ENCODE assay signal across 8 cellular contexts in the genomic region with DNA sequence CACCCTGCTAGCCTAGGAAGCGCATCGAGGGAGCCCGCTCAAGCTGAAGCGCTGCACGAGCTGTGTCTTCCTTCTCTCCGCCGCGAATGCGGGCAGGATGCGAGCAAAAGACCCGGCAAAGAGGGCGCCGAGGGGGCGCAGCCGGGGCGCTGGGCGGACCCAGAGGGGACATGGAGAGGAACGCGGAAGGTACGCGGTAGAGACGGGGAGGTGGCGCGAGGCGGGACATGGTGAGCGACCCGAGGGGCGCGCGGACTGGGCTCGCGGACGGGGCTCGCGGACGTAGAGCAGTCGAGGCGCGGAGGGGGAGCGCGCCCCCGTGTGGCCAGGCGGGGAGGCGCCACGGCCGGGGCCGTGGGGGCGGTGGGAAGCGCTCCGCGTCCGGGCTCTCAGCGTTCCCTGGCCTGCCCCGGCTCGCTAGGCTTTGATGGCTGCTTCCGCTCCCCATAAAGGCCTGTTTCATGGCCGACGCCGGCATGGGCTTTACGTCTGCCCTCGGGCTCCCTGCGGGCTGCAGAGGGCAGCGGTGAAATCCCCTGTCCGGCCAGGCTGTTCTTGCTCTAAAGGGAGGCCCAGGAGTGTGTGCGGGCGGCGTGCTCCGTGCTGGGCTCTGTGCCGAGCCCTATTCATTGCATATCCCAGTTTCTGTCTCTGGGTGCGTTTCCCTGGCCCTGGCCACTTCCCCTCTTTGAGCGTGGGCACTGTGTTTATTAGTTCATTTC. TPM values are rescaled to one million over a fixed set of nuclear protein-coding genes. Genes with fewer than 3 reads are reported as not detected.
DNase-seq lines count a peak whose midpoint lies in the region; ATAC-seq and TF ChIP-seq lines count a peak whose summit lies in the region.

No MANE protein-coding gene starts in this region.

- H3K36me3 Mint-ChIP-seq in neural crest cell (ENCODE audit: low read depth) = peaks cover 3% of the 10 kb centered on the region

- POLR2A ChIA-PET in HEK293T (lab: Yijun Ruan, JAX) = no interaction called here

- H3K4me3 Mint-ChIP-seq in neural crest cell = peak overlapping the region; percentile 85

- H3K27ac ChIP-seq in substantia nigra (ENCODE audit: low read depth, low read length, poor library complexity, severe bottlenecking) = peak overlapping the region; percentile 73

- TF ChIP-seq CTCF in neural crest cell (conservative IDR thresholded peaks at IDR 0.05) = peak; percentile 100

- H3K27ac Mint-ChIP-seq in neural crest cell (ENCODE audit: unreplicated experiment) = peak overlapping the region; percentile 67

- no peaks in the 10 kb centered on the region for H3K9me3 Mint-ChIP-seq in neural crest cell

- peaks cover 46% of the 10 kb centered on the region for H3K27me3 Mint-ChIP-seq in neural crest cell (ENCODE audit: low read depth)

- CTCF ChIA-PET in HEK293T (lab: Yijun Ruan, JAX) = interaction anchor here (0.6 to 1.3 kb wide), 7 partner anchors 8 to 61 kb away, joined by 3 to 6 read pairs (median 4); no protein-coding TSS in a partner anchor

- peaks cover 19% of the 10 kb centered on the region for H3K4me1 Mint-ChIP-seq in neural crest cell

- DNase-seq in C1 segment of cervical spinal cord (lab: John Stamatoyannopoulos, UW) (peak in 11 of 14 donors; percentile 34 to 86 (median 62)), HEK293T (ENCODE audit: extremely low spot score) (peak; percentile 86), germinal center (ENCODE audit: low spot score) (peak; percentile 78), neural crest cell (ENCODE audit: low read depth, low spot score) (peak; percentile 86), substantia nigra (lab: John Stamatoyannopoulos, UW) (peak in 40 of 49 donors; percentile 34 to 84 (median 70))
- peak; percentile 12 to 49 (median 30) for DNase-seq in activated naive CD4-positive, alpha-beta T cell (lab: John Stamatoyannopoulos, UW)

- no peak for ATAC-seq in GM21381 (IDR thresholded peaks at IDR 0.05; ENCODE audit: unreplicated experiment)

TF ChIP-seq in HEK293T, 16 proteins besides CTCF, POLR2A, EP300 and RAD21:
- no peak for TF ChIP-seq FOXK2 (IDR thresholded peaks at IDR 0.05)
- TF ChIP-seq ARNT (IDR thresholded peaks at IDR 0.05) = no peak
- no peak for TF ChIP-seq TARDBP (IDR thresholded peaks at IDR 0.05)
- TF ChIP-seq SUZ12 (IDR thresholded peaks at IDR 0.05) = no peak
- TF ChIP-seq L3MBTL2 (conservative IDR thresholded peaks at IDR 0.05) = peak; percentile 83
- TF ChIP-seq BHLHE40 (IDR thresholded peaks at IDR 0.05; ENCODE audit: borderline replicate concordance) = no peak
- TF ChIP-seq FOXM1 (IDR thresholded peaks at IDR 0.05; ENCODE audit: borderline replicate concordance) = no peak
- TF ChIP-seq NFRKB (IDR thresholded peaks at IDR 0.05) = no peak
TF ChIP-seq in HEK293T: peak in this region for 1.

TF ChIP-seq in PFSK-1, 5 proteins besides CTCF, POLR2A, EP300 and RAD21:
- no peak for TF ChIP-seq SIN3A (IDR thresholded peaks at IDR 0.05; ENCODE audit: borderline replicate concordance, insufficient read depth, low read length)
- TF ChIP-seq POLR2AphosphoS5 (IDR thresholded peaks at IDR 0.05; ENCODE audit: low read depth, low read length) = no peak
- TF ChIP-seq, protein P1, sequence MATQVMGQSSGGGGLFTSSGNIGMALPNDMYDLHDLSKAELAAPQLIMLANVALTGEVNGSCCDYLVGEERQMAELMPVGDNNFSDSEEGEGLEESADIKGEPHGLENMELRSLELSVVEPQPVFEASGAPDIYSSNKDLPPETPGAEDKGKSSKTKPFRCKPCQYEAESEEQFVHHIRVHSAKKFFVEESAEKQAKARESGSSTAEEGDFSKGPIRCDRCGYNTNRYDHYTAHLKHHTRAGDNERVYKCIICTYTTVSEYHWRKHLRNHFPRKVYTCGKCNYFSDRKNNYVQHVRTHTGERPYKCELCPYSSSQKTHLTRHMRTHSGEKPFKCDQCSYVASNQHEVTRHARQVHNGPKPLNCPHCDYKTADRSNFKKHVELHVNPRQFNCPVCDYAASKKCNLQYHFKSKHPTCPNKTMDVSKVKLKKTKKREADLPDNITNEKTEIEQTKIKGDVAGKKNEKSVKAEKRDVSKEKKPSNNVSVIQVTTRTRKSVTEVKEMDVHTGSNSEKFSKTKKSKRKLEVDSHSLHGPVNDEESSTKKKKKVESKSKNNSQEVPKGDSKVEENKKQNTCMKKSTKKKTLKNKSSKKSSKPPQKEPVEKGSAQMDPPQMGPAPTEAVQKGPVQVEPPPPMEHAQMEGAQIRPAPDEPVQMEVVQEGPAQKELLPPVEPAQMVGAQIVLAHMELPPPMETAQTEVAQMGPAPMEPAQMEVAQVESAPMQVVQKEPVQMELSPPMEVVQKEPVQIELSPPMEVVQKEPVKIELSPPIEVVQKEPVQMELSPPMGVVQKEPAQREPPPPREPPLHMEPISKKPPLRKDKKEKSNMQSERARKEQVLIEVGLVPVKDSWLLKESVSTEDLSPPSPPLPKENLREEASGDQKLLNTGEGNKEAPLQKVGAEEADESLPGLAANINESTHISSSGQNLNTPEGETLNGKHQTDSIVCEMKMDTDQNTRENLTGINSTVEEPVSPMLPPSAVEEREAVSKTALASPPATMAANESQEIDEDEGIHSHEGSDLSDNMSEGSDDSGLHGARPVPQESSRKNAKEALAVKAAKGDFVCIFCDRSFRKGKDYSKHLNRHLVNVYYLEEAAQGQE (IDR thresholded peaks at IDR 0.05; ENCODE audit: insufficient read depth in 1 of 2, low read depth in 2 of 2, low read length in 2 of 2) = 0 out of 4 replicates have a peak, but pooled peaks of 1 of the 2 experiments have one; percentile 26
- no peak for TF ChIP-seq TAF1 (IDR thresholded peaks at IDR 0.05; ENCODE audit: borderline replicate concordance, insufficient read depth, low read length)
- peak; percentile 90 for TF ChIP-seq FOXP2 (optimal IDR thresholded peaks at IDR 0.05; ENCODE audit: borderline replicate concordance, extremely low read depth, extremely low read length, insufficient read depth)
TF ChIP-seq in PFSK-1: peak in this region for 2.

RNA-seq across cellular contexts. Expression of a gene that starts 31.2 kb away (rescaled TPM):
- not detected for polyA plus RNA-seq in PFSK-1 (2012; ENCODE audit: insufficient read length, low read depth)
- not detected in 2 replicates for total RNA-seq in neural crest cell

RNA-seq across cellular contexts. Expression of a gene that starts 41.7 kb away (rescaled TPM):
- polyA plus RNA-seq in PFSK-1 (2012; ENCODE audit: insufficient read length, low read depth) = 94.2 TPM
- total RNA-seq in neural crest cell = 40.2 and 41.3 TPM in 2 replicates

Comparison
In these comparisons a context has a peak if more than half of its experiments do, and no peak if none do; other contexts are left out.
1. DNase-seq: peak in every context shown above with its lines; median percentile 86 in HEK293T; 86 in neural crest cell; 78 in germinal center; 70 in substantia nigra; 62 in C1 segment of cervical spinal cord; 30 in activated naive CD4-positive, alpha-beta T cell.